ENCODE assay signal across 19 cellular contexts in genomic region chr2:74947703-74948102, GRCh38.
"Had no signal": no experiment of that assay in that cellular context is flagged by ENCODE, and none has a peak within 500 bp of the region (broad histone marks: within the 10 kb centered on the region; RNA-seq: fewer than 3 reads in every experiment).

No MANE protein-coding gene starts in this region.

- H3K4me3 Mint-ChIP-seq: natural killer cell; T-helper 2 cell treated with Interferon-gamma antibody and Interleukin-4, amounts not matched to agents 5 μg/mL and 100 μg/mL, for 36 hours had no signal

- H3K9me3 Mint-ChIP-seq: natural killer cell had no signal

- H3K27me3 ChIP-seq: adrenal gland, gastrocnemius medialis, heart right ventricle, thyroid gland, uterus had no signal

- H3K36me3 ChIP-seq: adrenal gland, gastrocnemius medialis, heart right ventricle, thyroid gland, uterus had no signal

- H3K9me3 ChIP-seq: adrenal gland, gastrocnemius medialis, thyroid gland, uterus had no signal

- H3K4me1 Mint-ChIP-seq: natural killer cell had no signal

- H3K4me1 ChIP-seq: adrenal gland, gastrocnemius medialis, heart right ventricle, thyroid gland, uterus had no signal

- H3K27ac Mint-ChIP-seq: natural killer cell; progenitor cell of endocrine pancreas; T-helper 2 cell treated with Interferon-gamma antibody and Interleukin-4, amounts not matched to agents 5 μg/mL and 100 μg/mL, for 36 hours had no signal

- H3K36me3 Mint-ChIP-seq: natural killer cell had no signal

- DNase-seq: activated CD4-positive, alpha-beta T cell treated with anti-CD3 and anti-CD28 coated beads for 4 hours; activated CD8-positive, alpha-beta memory T cell treated with anti-CD3 and anti-CD28 coated beads for 24 hours; activated naive CD4-positive, alpha-beta T cell treated with anti-CD3 and anti-CD28 coated beads, Interleukin-2, amount 50 U/mL, for 16 hours; adrenal gland; central memory CD4-positive, alpha-beta T cell; effector CD8-positive, alpha-beta T cell; gastrocnemius medialis; heart right ventricle; left cardiac atrium; natural killer cell; nucleus accumbens; right cardiac atrium; thyroid gland; uterus had no signal

- H3K4me3 ChIP-seq: adrenal gland, coronary artery, gastrocnemius medialis, heart right ventricle, lung, smooth muscle cell, thyroid gland, uterus had no signal

- H3K27me3 Mint-ChIP-seq: progenitor cell of endocrine pancreas had no signal
